Comparison of ENCODE assay signal across 24 cellular contexts in genomic region chr4:168021666-168022065, GRCh38.
DNase-seq lines count a peak whose midpoint lies in the region; ATAC-seq and TF ChIP-seq lines count a peak whose summit lies in the region.
"Had no signal": no experiment of that assay in that cellular context is flagged by ENCODE, and none has a peak within 500 bp of the region (broad histone marks: within the 10 kb centered on the region; RNA-seq: fewer than 3 reads in every experiment).

No MANE protein-coding gene starts in this region.

- POLR2A ChIA-PET in naive thymus-derived CD4-positive, alpha-beta T cell (lab: Charles Lee) = no interaction called here

- no peak for ATAC-seq in naive thymus-derived CD4-positive, alpha-beta T cell
- ATAC-seq in GM21723 (IDR thresholded peaks at IDR 0.05; ENCODE audit: unreplicated experiment) = no peak
- ATAC-seq: GM23338 had no signal

- no peak for TF ChIP-seq CTCF in LNCaP clone FGC (IDR thresholded peaks at IDR 0.05; ENCODE audit: control insufficient read depth, extremely low read depth, insufficient read depth)
- no peak for TF ChIP-seq CTCF in cardiac fibroblast (IDR thresholded peaks at IDR 0.05; ENCODE audit: low read depth, low read length)
- TF ChIP-seq CTCF in mesothelial cell of epicardium (IDR thresholded peaks at IDR 0.05; ENCODE audit: unreplicated experiment) = no peak
- TF ChIP-seq CTCF in esophagus squamous epithelium (IDR thresholded peaks at IDR 0.05) = no peak

- no peaks in the 10 kb centered on the region for H3K36me3 ChIP-seq in naive thymus-derived CD4-positive, alpha-beta T cell (ENCODE audit: control insufficient read depth in 2 of 3, insufficient read depth in 3 of 3, low read length in 3 of 3)
- no peaks in the 10 kb centered on the region for H3K36me3 ChIP-seq in esophagus squamous epithelium
- H3K36me3 ChIP-seq: BLaER1 treated with 17β-estradiol and CSF1 and Interleukin-3, amounts not matched to agents 10 nM and 100 nM; cardiac muscle cell had no signal

- H3K4me3 ChIP-seq in LNCaP clone FGC (ENCODE audit: low read depth, low read length) (no peak overlapping the region), cardiac fibroblast (replicated peaks in 1 of 2; ENCODE audit: low read depth in 2 of 2, low read length in 2 of 2) (no peak overlapping the region), esophagus squamous epithelium (no peak overlapping the region)
- no peak overlapping the region for H3K4me3 ChIP-seq in naive thymus-derived CD4-positive, alpha-beta T cell (ENCODE audit: low read length)
- H3K4me3 ChIP-seq: BLaER1 treated with 17β-estradiol and CSF1 and Interleukin-3, amounts not matched to agents 10 nM and 100 nM; cardiac muscle cell; GM23338 had no signal

- no peak overlapping the region for H3K27ac ChIP-seq in naive thymus-derived CD4-positive, alpha-beta T cell (ENCODE audit: low read depth, low read length)
- H3K27ac ChIP-seq in esophagus squamous epithelium = no peak overlapping the region
- H3K27ac ChIP-seq: BLaER1 treated with 17β-estradiol and CSF1 and Interleukin-3, amounts not matched to agents 10 nM and 100 nM; cardiac muscle cell; KMS-11 had no signal

- DNase-seq in EL = peak; percentile 66
- peak; percentile 57 for DNase-seq in LNCaP clone FGC (ENCODE audit: low read depth)
- DNase-seq in cardiac fibroblast (ENCODE audit: low read depth in 2 of 2) = peak; percentile 36 to 41
- no peak for DNase-seq in mesothelial cell of epicardium (ENCODE audit: low spot score in 2 of 2, unreplicated experiment in 2 of 2)
- no peak for DNase-seq in NCI-H1930 (lab: John Stamatoyannopoulos, UW)
- DNase-seq in naive thymus-derived CD4-positive, alpha-beta T cell = no peak
- DNase-seq in esophagus squamous epithelium (lab: John Stamatoyannopoulos, UW) = no peak
- DNase-seq: activated CD4-positive, alpha-beta T cell treated with anti-CD3 and anti-CD28 coated beads for 48 hours; activated T-cell treated with anti-CD3 and anti-CD28 coated beads, Interleukin-2, amount 50 U/mL, for 24 hours; cortex of kidney; kidney glomerular epithelial cell; MV-4-11; NCI-H1694; NCI-H2171 treated with DMSO at 0.1 percent for 48 hours; NCI-H526; nucleus accumbens; stimulated activated CD4-positive, alpha-beta T cell treated with anti-CD3 and anti-CD28 coated beads, Interleukin-4, amount 100 ng/mL, for 1 hour; stimulated activated naive CD4-positive, alpha-beta T cell had no signal

- H3K27me3 Mint-ChIP-seq in mesothelial cell of epicardium (ENCODE audit: low read depth) = no peaks in the 10 kb centered on the region
- no peaks in the 10 kb centered on the region for H3K27me3 Mint-ChIP-seq in naive thymus-derived CD4-positive, alpha-beta T cell
- H3K27me3 Mint-ChIP-seq: activated T-cell treated with anti-CD3 and anti-CD28 coated beads, Interleukin-2, amount 50 U/mL, for 24 hours had no signal

- WGBS in esophagus squamous epithelium, 2 donors = 30 to 36% methylated on average over 1 of the region's 1 CpG

- H3K9me3 Mint-ChIP-seq in mesothelial cell of epicardium = peaks cover 21% of the 10 kb centered on the region
- peaks cover 0 to 21% (median 4%) of the 10 kb centered on the region in 11 donors for H3K9me3 Mint-ChIP-seq in naive thymus-derived CD4-positive, alpha-beta T cell
- H3K9me3 Mint-ChIP-seq: activated T-cell treated with anti-CD3 and anti-CD28 coated beads, Interleukin-2, amount 50 U/mL, for 24 hours had no signal

- H3K4me1 ChIP-seq in naive thymus-derived CD4-positive, alpha-beta T cell (ENCODE audit: control insufficient read depth in 2 of 2, insufficient read depth in 2 of 2, low read length in 2 of 2) = no peaks in the 10 kb centered on the region
- no peaks in the 10 kb centered on the region for H3K4me1 ChIP-seq in esophagus squamous epithelium
- H3K4me1 ChIP-seq: BLaER1 treated with 17β-estradiol and CSF1 and Interleukin-3, amounts not matched to agents 10 nM and 100 nM had no signal

- TF ChIP-seq POLR2A in esophagus squamous epithelium (IDR thresholded peaks at IDR 0.05) = no peak

- CTCF ChIA-PET in naive thymus-derived CD4-positive, alpha-beta T cell (lab: Charles Lee) = no interaction called here

- H3K27me3 ChIP-seq in naive thymus-derived CD4-positive, alpha-beta T cell (ENCODE audit: control insufficient read depth in 2 of 2, insufficient read depth in 2 of 2, low read length in 2 of 2) = no peaks in the 10 kb centered on the region
- no peaks in the 10 kb centered on the region for H3K27me3 ChIP-seq in esophagus squamous epithelium
- H3K27me3 ChIP-seq: BLaER1 treated with 17β-estradiol and CSF1 and Interleukin-3, amounts not matched to agents 10 nM and 100 nM; cardiac muscle cell had no signal

- no peaks in the 10 kb centered on the region for H3K9me3 ChIP-seq in naive thymus-derived CD4-positive, alpha-beta T cell (ENCODE audit: control insufficient read depth in 2 of 3, low read length in 3 of 3)
- peaks cover 0 to 6% (median 0%) of the 10 kb centered on the region in 3 donors for H3K9me3 ChIP-seq in esophagus squamous epithelium

- H3K27ac Mint-ChIP-seq in mesothelial cell of epicardium = peak overlapping the region; percentile 54
- H3K27ac Mint-ChIP-seq in naive thymus-derived CD4-positive, alpha-beta T cell = no peak overlapping the region
- H3K27ac Mint-ChIP-seq: activated T-cell treated with anti-CD3 and anti-CD28 coated beads, Interleukin-2, amount 50 U/mL, for 24 hours; GM23338; T-helper 1 cell treated with Interleukin-12 subunit alpha and Interleukin-12 subunit beta and Interleukin-4 antibody, amounts not matched to agents 30 μg/mL and 1 μg/mL, for 36 hours had no signal

- H3K36me3 Mint-ChIP-seq in mesothelial cell of epicardium = peaks cover 4% of the 10 kb centered on the region
- H3K36me3 Mint-ChIP-seq in naive thymus-derived CD4-positive, alpha-beta T cell = peaks cover 0 to 5% (median 0%) of the 10 kb centered on the region in 5 donors

- H3K4me1 Mint-ChIP-seq in mesothelial cell of epicardium = peaks cover 17% of the 10 kb centered on the region
- H3K4me1 Mint-ChIP-seq in naive thymus-derived CD4-positive, alpha-beta T cell = no peaks in the 10 kb centered on the region

- no peak overlapping the region for H3K4me3 Mint-ChIP-seq in mesothelial cell of epicardium
- H3K4me3 Mint-ChIP-seq in naive thymus-derived CD4-positive, alpha-beta T cell = no peak overlapping the region
- H3K4me3 Mint-ChIP-seq: activated T-cell treated with anti-CD3 and anti-CD28 coated beads, Interleukin-2, amount 50 U/mL, for 24 hours; GM23338; T-helper 1 cell treated with Interleukin-12 subunit alpha and Interleukin-12 subunit beta and Interleukin-4 antibody, amounts not matched to agents 30 μg/mL and 1 μg/mL, for 36 hours had no signal

- intact Hi-C loops in naive thymus-derived CD4-positive, alpha-beta T cell (cut with micrococcal nuclease) = no loop called here
- intact Hi-C loops in esophagus squamous epithelium (cut with DNase I) = no loop called here

Comparison
In these comparisons a context has a peak if more than half of its experiments do, and no peak if none do; other contexts are left out.
1. DNase-seq: peak in EL (single experiment), LNCaP clone FGC (single experiment) and cardiac fibroblast (2 of 2); none in mesothelial cell of epicardium (0 of 2), NCI-H1930 (0 of 2), naive thymus-derived CD4-positive, alpha-beta T cell (0 of 9) and esophagus squamous epithelium (single experiment).